Comparison of ENCODE assay signal across 10 cellular contexts in genomic region chr2:46067501-46068292, GRCh38.
DNase-seq lines count a peak whose midpoint lies in the region; ATAC-seq and TF ChIP-seq lines count a peak whose summit lies in the region.
"Had no signal": no experiment of that assay in that cellular context is flagged by ENCODE, and none has a peak within 500 bp of the region (broad histone marks: within the 10 kb centered on the region; RNA-seq: fewer than 3 reads in every experiment).

No MANE protein-coding gene starts in this region.

- ATAC-seq in activated T-helper 17 cell treated with anti-CD3 and anti-CD28 coated beads, Interleukin-2, amount 50 U/mL, for 72 hours (replicated peaks) = peak; percentile 90
- peak; percentile 35 to 72 for ATAC-seq in right cardiac atrium
- ATAC-seq in GM21528 (IDR thresholded peaks at IDR 0.05; ENCODE audit: low FRiP score, unreplicated experiment) = no peak

- DNase-seq in 8988T (peak; percentile 27), H4 (ENCODE audit: low spot score) (peak; percentile 96), right cardiac atrium (no peak), SKM-1 treated with dmso at 0.1 percent for 144 hours (lab: John Stamatoyannopoulos, UW; ENCODE audit: unreplicated experiment) (no peak), esophagus squamous epithelium (lab: John Stamatoyannopoulos, UW) (no peak)
- no peak for DNase-seq in stimulated activated CD4-positive, alpha-beta T cell treated with anti-CD3 and anti-CD28 coated beads, Interleukin-4, amount 100 ng/mL, for 1 hour
- DNase-seq: NCI-H1105 treated with DMSO at 0.1 percent for 48 hours had no signal

- peaks cover 11% of the 10 kb centered on the region for H3K4me1 Mint-ChIP-seq in activated T-helper 17 cell treated with anti-CD3 and anti-CD28 coated beads, Interleukin-2, amount 50 U/mL, for 72 hours

- intact Hi-C loops in right cardiac atrium (cut with DNase I) = loop anchor here in 3 of 4 donors (10.0 kb wide), 3 partner anchors 67 to 297 kb away; partner anchors contain the start of gene EPAS1 (in 1 of the 3)
- intact Hi-C loops in esophagus squamous epithelium (cut with DNase I) = loop anchor here (10.0 kb wide), 1 partner anchor 227 kb away; the partner anchor contains the start of gene EPAS1

- no peaks in the 10 kb centered on the region for H3K36me3 ChIP-seq in esophagus squamous epithelium

- H3K27ac ChIP-seq in right cardiac atrium (ENCODE audit: low read length) = peak overlapping the region; percentile 61
- peak overlapping the region in 2 of 4 donors; percentile 33 to 39 for H3K27ac ChIP-seq in esophagus squamous epithelium

- WGBS in right cardiac atrium = 75% methylated on average over 13 of the region's 13 CpGs
- WGBS in esophagus squamous epithelium, 2 donors = 74 to 83% methylated on average over 13 of the region's 13 CpGs

- no peaks in the 10 kb centered on the region for H3K27me3 Mint-ChIP-seq in activated T-helper 17 cell treated with anti-CD3 and anti-CD28 coated beads, Interleukin-2, amount 50 U/mL, for 72 hours

- peak overlapping the region; percentile 3 for H3K4me3 Mint-ChIP-seq in activated T-helper 17 cell treated with anti-CD3 and anti-CD28 coated beads, Interleukin-2, amount 50 U/mL, for 72 hours

- H3K9me3 ChIP-seq in right cardiac atrium (ENCODE audit: control insufficient read depth, low read length) (no peaks in the 10 kb centered on the region), esophagus squamous epithelium (no peaks in the 10 kb centered on the region)

- no peaks in the 10 kb centered on the region for H3K9me3 Mint-ChIP-seq in activated T-helper 17 cell treated with anti-CD3 and anti-CD28 coated beads, Interleukin-2, amount 50 U/mL, for 72 hours

- H3K27ac Mint-ChIP-seq in activated T-helper 17 cell treated with anti-CD3 and anti-CD28 coated beads, Interleukin-2, amount 50 U/mL, for 72 hours = no peak overlapping the region
- H3K27ac Mint-ChIP-seq: progenitor cell of endocrine pancreas had no signal

- H3K4me3 ChIP-seq in right cardiac atrium (ENCODE audit: low read length) (no peak overlapping the region), esophagus squamous epithelium (no peak overlapping the region)

- H3K36me3 Mint-ChIP-seq in activated T-helper 17 cell treated with anti-CD3 and anti-CD28 coated beads, Interleukin-2, amount 50 U/mL, for 72 hours (ENCODE audit: low read depth) = no peaks in the 10 kb centered on the region

- peaks cover 2% of the 10 kb centered on the region for H3K4me1 ChIP-seq in right cardiac atrium (ENCODE audit: control insufficient read depth, insufficient read depth, low read length)
- H3K4me1 ChIP-seq in esophagus squamous epithelium = peaks cover 0 to 14% (median 5%) of the 10 kb centered on the region in 3 donors

- TF ChIP-seq POLR2A in esophagus squamous epithelium (IDR thresholded peaks at IDR 0.05) = no peak

- TF ChIP-seq CTCF in esophagus squamous epithelium (IDR thresholded peaks at IDR 0.05) = no peak

- H3K27me3 ChIP-seq in right cardiac atrium (ENCODE audit: control insufficient read depth, insufficient read depth) (no peaks in the 10 kb centered on the region), esophagus squamous epithelium (no peaks in the 10 kb centered on the region)

Comparison
In these comparisons a context has a peak if more than half of its experiments do, and no peak if none do; other contexts are left out.
1. DNase-seq: peak in 8988T (single experiment) and H4 (single experiment); none in right cardiac atrium (0 of 3), SKM-1 treated with dmso at 0.1 percent for 144 hours (single experiment), stimulated activated CD4-positive, alpha-beta T cell treated with anti-CD3 and anti-CD28 coated beads, Interleukin-4, amount 100 ng/mL, for 1 hour (single experiment) and esophagus squamous epithelium (single experiment).